Comparison of ENCODE assay signal across 18 cellular contexts in the genomic region with DNA sequence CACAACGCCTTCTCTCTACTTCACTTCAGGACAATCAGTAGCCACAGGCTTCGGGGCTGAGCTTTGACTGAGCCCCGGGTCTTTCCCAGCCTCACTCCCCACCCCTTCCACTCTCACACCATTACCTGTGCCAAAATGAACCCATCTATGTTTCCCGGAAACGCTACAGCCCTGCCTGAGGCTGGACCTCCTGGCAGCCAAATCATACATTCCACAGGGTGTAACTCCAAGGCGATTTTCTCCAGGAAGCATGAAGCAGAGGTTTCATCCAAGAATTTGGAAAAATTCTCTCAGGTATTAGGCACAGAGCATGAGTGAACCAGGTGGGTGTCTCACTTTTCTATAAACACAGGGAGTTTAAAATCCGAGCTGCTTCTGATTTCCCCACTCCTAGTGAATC.
DNase-seq lines count a peak whose midpoint lies in the region; ATAC-seq and TF ChIP-seq lines count a peak whose summit lies in the region.
"Had no signal": no experiment of that assay in that cellular context is flagged by ENCODE, and none has a peak within 500 bp of the region (broad histone marks: within the 10 kb centered on the region; RNA-seq: fewer than 3 reads in every experiment).

No MANE protein-coding gene starts in this region.

- H3K4me3 ChIP-seq in RWPE2 (ENCODE audit: severe bottlenecking) (no peak overlapping the region), psoas muscle (no peak overlapping the region)
- H3K4me3 ChIP-seq: PC-9, SK-N-MC had no signal

- H3K36me3 ChIP-seq in RWPE2 (ENCODE audit: low read depth) (peaks cover 48% of the 10 kb centered on the region), psoas muscle (ENCODE audit: insufficient read depth in 1 of 2, low read depth in 1 of 2) (peaks cover 3 to 57% of the 10 kb centered on the region in 2 donors)

- CTCF ChIA-PET in CD4-positive, alpha-beta T cell (lab: Charles Lee): no interaction called here

- TF ChIP-seq CTCF in HFFc6 (IDR thresholded peaks at IDR 0.05) (no peak), RWPE2 (IDR thresholded peaks at IDR 0.05; ENCODE audit: poor library complexity, severe bottlenecking) (no peak), foreskin keratinocyte (conservative IDR thresholded peaks at IDR 0.05) (no peak), psoas muscle (IDR thresholded peaks at IDR 0.05) (no peak), GM10266 (IDR thresholded peaks at IDR 0.05; ENCODE audit: control insufficient read depth, insufficient read depth, low read depth, missing control alignments) (no peak)
- TF ChIP-seq CTCF in CD4-positive, alpha-beta T cell (IDR thresholded peaks at IDR 0.05): no peak

- ATAC-seq in RWPE2 (ENCODE audit: low read depth): no peak; the same call in 2 of the 3 replicates
- no peak for ATAC-seq in foreskin keratinocyte
- no peak for ATAC-seq in psoas muscle
- ATAC-seq in CD4-positive, alpha-beta T cell (ENCODE audit: poor library complexity): no peak
- no peak for ATAC-seq in GM18867 (IDR thresholded peaks at IDR 0.05; ENCODE audit: unreplicated experiment)

- 86 to 88% (median 87%) methylated on average over 7 of the region's 7 CpGs for WGBS in psoas muscle, 3 donors

- H3K27ac Mint-ChIP-seq in HFFc6: peak overlapping the region; percentile 51
- H3K27ac Mint-ChIP-seq in CD4-positive, alpha-beta T cell: no peak overlapping the region

- H3K9me3 Mint-ChIP-seq in HFFc6: no peaks in the 10 kb centered on the region
- H3K9me3 Mint-ChIP-seq in CD4-positive, alpha-beta T cell: no peaks in the 10 kb centered on the region
- H3K9me3 Mint-ChIP-seq: CD14-positive monocyte had no signal

- H3K27me3 Mint-ChIP-seq in HFFc6 (ENCODE audit: insufficient read depth): peaks cover 5% of the 10 kb centered on the region
- H3K27me3 Mint-ChIP-seq in CD4-positive, alpha-beta T cell: no peaks in the 10 kb centered on the region

- POLR2A ChIA-PET in CD4-positive, alpha-beta T cell (lab: Charles Lee): no interaction called here

- H3K27me3 ChIP-seq in RWPE2 (ENCODE audit: insufficient read depth, poor library complexity, severe bottlenecking): no peaks in the 10 kb centered on the region
- no peaks in the 10 kb centered on the region for H3K27me3 ChIP-seq in foreskin keratinocyte
- H3K27me3 ChIP-seq in psoas muscle (ENCODE audit: insufficient read depth in 3 of 3, low read length in 2 of 3): no peaks in the 10 kb centered on the region
- H3K27me3 ChIP-seq in CD4-positive, alpha-beta T cell (ENCODE audit: control insufficient read depth, insufficient read depth, low read length): no peaks in the 10 kb centered on the region

- peaks cover 52% of the 10 kb centered on the region for H3K4me1 Mint-ChIP-seq in HFFc6 (ENCODE audit: low read depth)
- H3K4me1 Mint-ChIP-seq in CD4-positive, alpha-beta T cell (ENCODE audit: low read depth): no peaks in the 10 kb centered on the region

- peaks cover 49% of the 10 kb centered on the region for H3K36me3 Mint-ChIP-seq in HFFc6 (ENCODE audit: low read depth)
- no peaks in the 10 kb centered on the region for H3K36me3 Mint-ChIP-seq in CD4-positive, alpha-beta T cell (ENCODE audit: low read depth)

- intact Hi-C loops in psoas muscle (cut with DNase I): no loop called here
- intact Hi-C loops in CD4-positive, alpha-beta T cell (cut with DNase I, micrococcal nuclease): no loop called here

- no peak overlapping the region; the same call in 1 of the 2 replicates for H3K4me3 Mint-ChIP-seq in HFFc6
- H3K4me3 Mint-ChIP-seq in CD4-positive, alpha-beta T cell: no peak overlapping the region
- H3K4me3 Mint-ChIP-seq: CD14-positive monocyte had no signal

- DNase-seq in HFFc6 (no peak), RWPE2 (ENCODE audit: low spot score) (no peak), foreskin keratinocyte (peak; percentile 17 to 39), psoas muscle (no peak), GM10266 (ENCODE audit: extremely low spot score) (no peak), globus pallidus (ENCODE audit: low spot score) (no peak)
- DNase-seq in CD4-positive, alpha-beta T cell: no peak
- DNase-seq: Caco-2, DMS53, HCEC 1CT, KG1, NCI-H1436 treated with DMSO at 0.1 percent for 48 hours, NCI-H2081, NCI-H524, PC-9 had no signal

- peaks cover 23% of the 10 kb centered on the region for H3K4me1 ChIP-seq in RWPE2 (ENCODE audit: insufficient read depth, poor library complexity, severe bottlenecking)
- H3K4me1 ChIP-seq in foreskin keratinocyte: peaks cover 41% of the 10 kb centered on the region
- H3K4me1 ChIP-seq in psoas muscle: peaks cover 33% of the 10 kb centered on the region

- H3K9me3 ChIP-seq in RWPE2 (ENCODE audit: severe bottlenecking) (no peaks in the 10 kb centered on the region), psoas muscle (no peaks in the 10 kb centered on the region)
- H3K9me3 ChIP-seq in CD4-positive, alpha-beta T cell (ENCODE audit: control insufficient read depth, low read length): no peaks in the 10 kb centered on the region
- H3K9me3 ChIP-seq: Caco-2 had no signal

- peak overlapping the region; percentile 45 for H3K27ac ChIP-seq in RWPE2 (ENCODE audit: poor library complexity, severe bottlenecking)
- H3K27ac ChIP-seq in foreskin keratinocyte: no peak overlapping the region
- H3K27ac ChIP-seq in psoas muscle: peak overlapping the region; percentile 85
- no peak overlapping the region for H3K27ac ChIP-seq in CD4-positive, alpha-beta T cell (ENCODE audit: low read depth, low read length)
- H3K27ac ChIP-seq: PC-9, SK-N-MC had no signal

Comparison
In these comparisons a context has a peak if more than half of its experiments do, and no peak if none do; other contexts are left out.
1. DNase-seq: peak in foreskin keratinocyte (2 of 2); none in HFFc6 (single experiment), RWPE2 (single experiment), psoas muscle (0 of 2), GM10266 (single experiment), CD4-positive, alpha-beta T cell (0 of 10) and globus pallidus (single experiment).
2. H3K27ac ChIP-seq: peak in RWPE2 (single experiment) and psoas muscle (single experiment); none in foreskin keratinocyte (single experiment) and CD4-positive, alpha-beta T cell (single experiment).